ENCODE assay signal across 7 cellular contexts in genomic region chr2:211729433-211729832, GRCh38.
"Had no signal": no experiment of that assay in that cellular context is flagged by ENCODE, and none has a peak within 500 bp of the region (broad histone marks: within the 10 kb centered on the region; RNA-seq: fewer than 3 reads in every experiment).

No MANE protein-coding gene starts in this region.

- DNase-seq: GDM1, GF-D8 had no signal

- FAIRE-seq: GM12878, GM12891, GM12892, GM18507, GM19239 had no signal

- H3K4me3 ChIP-seq: GM12878 had no signal

- ATAC-seq: GM12878 had no signal
